ENCODE assay signal across 8 cellular contexts in genomic region chr17:33292981-33293867, GRCh38. TPM values are rescaled to one million over a fixed set of nuclear protein-coding genes. Genes with fewer than 3 reads are reported as not detected.
DNase-seq lines count a peak whose midpoint lies in the region; ATAC-seq and TF ChIP-seq lines count a peak whose summit lies in the region.

Gene ASIC2 (minus strand): TSS chr17:33293295.

- TF ChIP-seq CTCF in left ventricle myocardium inferior (IDR thresholded peaks at IDR 0.05; ENCODE audit: borderline replicate concordance) (no peak), brain (conservative IDR thresholded peaks at IDR 0.05) (peak in 1 of 2 experiments; percentile 22), left lung (IDR thresholded peaks at IDR 0.05) (no peak), vagina (IDR thresholded peaks at IDR 0.05) (no peak)

- H3K27me3 Mint-ChIP-seq in brain (peaks cover 75% of the 10 kb centered on the region), immature natural killer cell (ENCODE audit: low read depth in 3 of 3) (peaks cover 11 to 30% (median 15%) of the 10 kb centered on the region in 3 donors)

- peaks cover 0 to 3% (median 0%) of the 10 kb centered on the region in 5 experiments for H3K9me3 Mint-ChIP-seq in brain
- peaks cover 0 to 2% (median 0%) of the 10 kb centered on the region in 6 donors for H3K9me3 Mint-ChIP-seq in immature natural killer cell

- H3K36me3 Mint-ChIP-seq in brain (no peaks in the 10 kb centered on the region), immature natural killer cell (no peaks in the 10 kb centered on the region)

- H3K9me3 ChIP-seq in left ventricle myocardium inferior (replicated peaks) (no peaks in the 10 kb centered on the region), left lung (no peaks in the 10 kb centered on the region), vagina (no peaks in the 10 kb centered on the region)

- peaks cover 17% of the 10 kb centered on the region for H3K4me1 ChIP-seq in left ventricle myocardium inferior
- H3K4me1 ChIP-seq in left lung, result peaks cover 0 to 18% of the 10 kb centered on the region in 2 donors
- peaks cover 21% of the 10 kb centered on the region for H3K4me1 ChIP-seq in vagina

- no peak for ATAC-seq in left ventricle myocardium superior
- ATAC-seq in left lung, result peak; percentile 39
- no peak for ATAC-seq in HG03442 (IDR thresholded peaks at IDR 0.05; ENCODE audit: unreplicated experiment)
- no peak for ATAC-seq in GM19023 (IDR thresholded peaks at IDR 0.05; ENCODE audit: unreplicated experiment)

- H3K27me3 ChIP-seq in left ventricle myocardium inferior (ENCODE audit: low read depth) (peaks cover 97% of the 10 kb centered on the region), left lung (peaks cover 38 to 87% of the 10 kb centered on the region in 2 donors), vagina (peaks cover 7% of the 10 kb centered on the region)

- intact Hi-C loops in left ventricle myocardium inferior (cut with micrococcal nuclease) (no loop called here), left ventricle myocardium superior (cut with micrococcal nuclease) (no loop called here), left lung (cut with DNase I) (no loop called here), vagina (cut with DNase I) (no loop called here)

- H3K27ac Mint-ChIP-seq in brain (peak within 1 kb of the TSS in 1 of 5 experiments; percentile 12), immature natural killer cell (peak within 1 kb of the TSS in 1 of 6 donors; percentile 28)

- H3K4me3 ChIP-seq in left ventricle myocardium inferior, result peak within 1 kb of the TSS; percentile 50
- no peak within 1 kb of the TSS for H3K4me3 ChIP-seq in left lung
- H3K4me3 ChIP-seq in vagina, result peak within 1 kb of the TSS; percentile 34 to 36

- H3K4me3 Mint-ChIP-seq in brain (peak within 1 kb of the TSS; percentile 81 to 84 (median 82)), immature natural killer cell (no peak within 1 kb of the TSS)

- no peaks in the 10 kb centered on the region for H3K36me3 ChIP-seq in left ventricle myocardium inferior
- no peaks in the 10 kb centered on the region for H3K36me3 ChIP-seq in left lung
- no peaks in the 10 kb centered on the region for H3K36me3 ChIP-seq in vagina

- TF ChIP-seq POLR2A in vagina (IDR thresholded peaks at IDR 0.05), result no peak

- no peak for DNase-seq in left ventricle myocardium inferior
- no peak for DNase-seq in left ventricle myocardium superior
- DNase-seq in left lung, result peak in 1 of 2 donors; percentile 71
- no peak for DNase-seq in vagina (ENCODE audit: extremely low spot score in 2 of 2)
- DNase-seq in immature natural killer cell, result no peak

- no peak within 1 kb of the TSS for H3K27ac ChIP-seq in left ventricle myocardium inferior (replicated peaks)
- H3K27ac ChIP-seq in left lung, result no peak within 1 kb of the TSS
- H3K27ac ChIP-seq in vagina, result no peak within 1 kb of the TSS

- H3K4me1 Mint-ChIP-seq in brain, result peaks cover 10% of the 10 kb centered on the region
- H3K4me1 Mint-ChIP-seq in immature natural killer cell, result peaks cover 0 to 6% of the 10 kb centered on the region in 2 donors

RNA-seq across cellular contexts. Expression of gene ASIC2, which starts in this region (rescaled TPM):
- not detected for total RNA-seq in left ventricle myocardium inferior
- total RNA-seq in left ventricle myocardium superior, result not detected
- 3.7 TPM for polyA plus RNA-seq in brain (ENCODE audit: insufficient read depth, low read depth, low replicate concordance)
- under 1 TPM; 0.08 to 0.09 TPM for total RNA-seq in left lung
- not detected for total RNA-seq in vagina
- not detected for polyA plus RNA-seq in immature natural killer cell

Comparison
In these comparisons a context has a peak if more than half of its experiments do, and no peak if none do; other contexts are left out.
1. Peak in ATAC-seq in left lung; RNA of the gene not detected or under 1 TPM.
2. H3K4me3 ChIP-seq: peak in left ventricle myocardium inferior (single experiment) and vagina (2 of 2); none in left lung (0 of 2).
3. H3K4me3 Mint-ChIP-seq: peak in brain (5 of 5); none in immature natural killer cell (0 of 5).